8 cellular contexts compared by ENCODE assay signal in the genomic region with DNA sequence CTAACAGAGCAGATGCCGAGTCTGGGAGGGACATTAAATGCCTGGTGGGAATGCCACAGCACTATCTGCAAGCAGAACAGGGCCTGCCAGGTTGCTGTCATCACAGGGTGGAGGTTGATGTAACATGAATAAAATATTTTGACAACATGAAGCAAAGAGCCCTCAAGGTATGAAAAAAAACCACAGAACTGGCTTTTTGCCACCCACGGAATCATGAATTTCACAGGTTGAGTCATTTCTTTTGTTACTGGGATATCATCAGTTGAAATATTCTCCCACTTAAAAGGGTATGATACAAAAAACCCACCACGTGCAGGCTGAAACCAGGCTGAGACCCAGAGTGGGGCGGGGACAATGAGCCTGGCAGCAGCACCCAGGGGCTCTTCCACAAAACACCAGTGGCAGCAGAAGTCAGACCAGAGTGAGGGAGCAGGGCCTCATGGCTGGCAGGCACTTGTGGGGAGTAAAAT.
A peak's percentile ranks its signal among the peaks of the same experiment; 100 is the strongest.
DNase-seq lines count a peak whose midpoint lies in the region; ATAC-seq and TF ChIP-seq lines count a peak whose summit lies in the region.

No MANE protein-coding gene starts in this region.

- no peak overlapping the region for H3K4me3 Mint-ChIP-seq in endothelial cell (ENCODE audit: unreplicated experiment)

- TF ChIP-seq CTCF in AG09319 (IDR thresholded peaks at IDR 0.05; ENCODE audit: low read depth, low read length) (no peak), left lung (IDR thresholded peaks at IDR 0.05) (no peak), endothelial cell (IDR thresholded peaks at IDR 0.05; ENCODE audit: unreplicated experiment) (no peak), GM13977 (IDR thresholded peaks at IDR 0.05; ENCODE audit: extremely low read depth, insufficient read depth, missing control alignments) (no peak)

- in situ Hi-C loops in GM13977 (cut with MboI; ENCODE audit: low pct_unique_long_range_greater_than_20kb, low sequenced_read_pairs, unreplicated experiment): no loop called here

- peaks cover 0 to 27% of the 10 kb centered on the region in 2 donors for H3K36me3 ChIP-seq in left lung

- H3K9me3 Mint-ChIP-seq in endothelial cell (ENCODE audit: unreplicated experiment): no peaks in the 10 kb centered on the region

- DNase-seq in AG09319 (ENCODE audit: extremely low read depth, low read depth): peak; percentile 60
- DNase-seq in HS-27A (ENCODE audit: low read depth): peak; percentile 46
- peak; percentile 4 for DNase-seq in activated naive CD8-positive, alpha-beta T cell treated with anti-CD3 and anti-CD28 coated beads, Interleukin-2, amount 50 U/mL, for 16 hours (ENCODE audit: low read depth, low spot score)
- no peak for DNase-seq in left lung
- no peak for DNase-seq in endothelial cell (ENCODE audit: low spot score)
- DNase-seq in GM13977 (ENCODE audit: low spot score): no peak
- DNase-seq in activated CD4-positive, CD25-positive, alpha-beta regulatory T cell treated with anti-CD3 and anti-CD28 coated beads, Interleukin-2, amount 50 U/mL, for 72 hours: no peak
- DNase-seq in NCI-H510A treated with DMSO at 0.1 percent for 48 hours (lab: John Stamatoyannopoulos, UW): no peak

- no peak overlapping the region for H3K4me3 ChIP-seq in left lung

- H3K27ac ChIP-seq in left lung: no peak overlapping the region

- no peaks in the 10 kb centered on the region for H3K27me3 Mint-ChIP-seq in endothelial cell (ENCODE audit: unreplicated experiment)

- no peaks in the 10 kb centered on the region for H3K36me3 Mint-ChIP-seq in endothelial cell (ENCODE audit: low read depth, unreplicated experiment)

- no peak overlapping the region for H3K27ac Mint-ChIP-seq in endothelial cell (ENCODE audit: unreplicated experiment)

- H3K4me1 Mint-ChIP-seq in endothelial cell (ENCODE audit: unreplicated experiment): no peaks in the 10 kb centered on the region

- intact Hi-C loops in left lung (cut with DNase I): no loop called here

- H3K4me1 ChIP-seq in left lung: peaks cover 0 to 9% of the 10 kb centered on the region in 2 donors

- no peaks in the 10 kb centered on the region for H3K9me3 ChIP-seq in left lung

- ATAC-seq in left lung: peak; percentile 65

- no peaks in the 10 kb centered on the region for H3K27me3 ChIP-seq in left lung

Comparison
In these comparisons a context has a peak if more than half of its experiments do, and no peak if none do; other contexts are left out.
1. DNase-seq: peak in AG09319 (single experiment), HS-27A (single experiment) and activated naive CD8-positive, alpha-beta T cell treated with anti-CD3 and anti-CD28 coated beads, Interleukin-2, amount 50 U/mL, for 16 hours (single experiment); none in left lung (0 of 2), endothelial cell (single experiment), GM13977 (single experiment), activated CD4-positive, CD25-positive, alpha-beta regulatory T cell treated with anti-CD3 and anti-CD28 coated beads, Interleukin-2, amount 50 U/mL, for 72 hours (single experiment) and NCI-H510A treated with DMSO at 0.1 percent for 48 hours (single experiment).